29 cellular contexts compared by ENCODE assay signal in genomic region chr5:77841616-77842015, GRCh38.
"Had no signal": no experiment of that assay in that cellular context is flagged by ENCODE, and none has a peak within 500 bp of the region (broad histone marks: within the 10 kb centered on the region; RNA-seq: fewer than 3 reads in every experiment).

No MANE protein-coding gene starts in this region.

- H3K27me3 ChIP-seq: gastroesophageal sphincter, sigmoid colon, uterus had no signal

- H3K4me1 ChIP-seq: foreskin keratinocyte, parathyroid adenoma, uterus had no signal

- H3K9me3 ChIP-seq: gastroesophageal sphincter, heart right ventricle, left lung, neutrophil, prostate gland, sigmoid colon, suprapubic skin, transverse colon, upper lobe of right lung, uterus had no signal

- DNase-seq: cerebellar nuclear complex; cortex of kidney; dorsolateral prefrontal cortex; effector CD4-positive, alpha-beta T cell; foreskin keratinocyte; glutamatergic neuron; heart right ventricle; hippocampal formation; left cardiac atrium; left lung; naive B cell; right cardiac atrium; sigmoid colon; stimulated activated CD4-positive, alpha-beta T cell treated with anti-CD3 and anti-CD28 coated beads, Interleukin-15, amount 100 ng/mL, for 24 hours; stimulated activated CD4-positive, alpha-beta T cell treated with anti-CD3 and anti-CD28 coated beads, Interleukin-2, amount 100 ng/mL, for 48 hours; stimulated activated naive CD4-positive, alpha-beta T cell; stimulated activated naive CD8-positive, alpha-beta T cell treated with anti-CD3 and anti-CD28 coated beads, Interleukin-15, amount 100 ng/mL, for 72 hours; transverse colon; upper lobe of right lung; uterus had no signal

- H3K27ac ChIP-seq: dorsolateral prefrontal cortex, foreskin keratinocyte, gastroesophageal sphincter, heart right ventricle, left lung, neutrophil, parathyroid adenoma, prostate gland, sigmoid colon, skin epidermis, suprapubic skin, transverse colon, upper lobe of right lung, uterus had no signal

- H3K4me3 Mint-ChIP-seq: natural killer cell treated with Interleukin-12 subunit alpha and Interleukin-12 subunit beta and Interleukin-15 and Interleukin-18, amount 100 ng/mL, for 72 hours; neural crest cell; stimulated activated naive CD8-positive, alpha-beta T cell treated with anti-CD3 and anti-CD28 coated beads, Interleukin-15, amount 100 ng/mL, for 72 hours had no signal

- H3K4me3 ChIP-seq: dorsolateral prefrontal cortex, gastroesophageal sphincter, heart right ventricle, left lung, prostate gland, sigmoid colon, skin epidermis, suprapubic skin, transverse colon, upper lobe of right lung, uterus had no signal

- H3K36me3 ChIP-seq: gastroesophageal sphincter, heart right ventricle, left lung, neutrophil, prostate gland, sigmoid colon, suprapubic skin, transverse colon, upper lobe of right lung, uterus had no signal

- H3K36me3 Mint-ChIP-seq: naive B cell; natural killer cell treated with Interleukin-12 subunit alpha and Interleukin-12 subunit beta and Interleukin-15 and Interleukin-18, amount 100 ng/mL, for 72 hours had no signal

- H3K9me3 Mint-ChIP-seq: naive B cell; natural killer cell treated with Interleukin-12 subunit alpha and Interleukin-12 subunit beta and Interleukin-15 and Interleukin-18, amount 100 ng/mL, for 72 hours; neural crest cell; stimulated activated naive CD8-positive, alpha-beta T cell treated with anti-CD3 and anti-CD28 coated beads, Interleukin-15, amount 100 ng/mL, for 72 hours had no signal

- H3K9ac ChIP-seq: parathyroid adenoma had no signal

- H3K27ac Mint-ChIP-seq: naive B cell; natural killer cell treated with Interleukin-12 subunit alpha and Interleukin-12 subunit beta and Interleukin-15 and Interleukin-18, amount 100 ng/mL, for 72 hours; stimulated activated naive CD8-positive, alpha-beta T cell treated with anti-CD3 and anti-CD28 coated beads, Interleukin-15, amount 100 ng/mL, for 72 hours had no signal

- FAIRE-seq: islet of Langerhans had no signal

- ATAC-seq: foreskin keratinocyte; gastroesophageal sphincter; heart right ventricle; left cardiac atrium; left lung; natural killer cell treated with Interleukin-12 subunit alpha and Interleukin-12 subunit beta and Interleukin-15 and Interleukin-18, amount 100 ng/mL, for 72 hours; right cardiac atrium; stimulated activated naive CD8-positive, alpha-beta T cell treated with anti-CD3 and anti-CD28 coated beads, Interleukin-15, amount 100 ng/mL, for 72 hours; upper lobe of right lung had no signal
